In the genomic region with DNA sequence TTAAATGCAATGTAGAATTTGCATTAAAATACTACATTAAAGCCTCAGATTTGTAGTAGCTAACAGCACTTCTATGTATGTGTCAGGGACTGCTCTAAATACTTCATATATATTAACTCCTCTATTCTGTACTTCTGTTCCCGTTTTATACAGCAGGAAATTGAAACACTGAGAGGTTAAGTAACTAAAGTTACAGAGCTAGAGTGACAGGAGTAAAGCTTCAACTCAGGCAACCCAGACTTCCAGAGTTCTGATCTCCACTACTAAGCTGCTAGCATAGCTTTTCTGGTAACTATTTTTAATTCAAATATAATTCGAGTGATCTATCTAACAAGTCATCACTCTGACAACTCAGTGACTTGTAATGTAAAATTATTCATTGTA, we compare ENCODE assay signal across 8 cellular contexts. TPM values are rescaled to one million over a fixed set of nuclear protein-coding genes. Genes with fewer than 3 reads are reported as not detected.
A peak's percentile ranks its signal among the peaks of the same experiment; 100 is the strongest.
DNase-seq lines count a peak whose midpoint lies in the region; ATAC-seq, FAIRE-seq and TF ChIP-seq lines count a peak whose summit lies in the region.

No MANE protein-coding gene starts in this region.

- peak; percentile 71 for FAIRE-seq in islet of Langerhans (lab: Jason Lieb, UNC)

- no TSS peak for BruUV-seq in Caco-2 (replicated peaks; lab: Mats Ljungman, UMichigan)

- no peaks in the 10 kb centered on the region for H3K27me3 Mint-ChIP-seq in Caco-2 (ENCODE audit: insufficient read depth, unreplicated experiment)
- no peaks in the 10 kb centered on the region for H3K27me3 Mint-ChIP-seq in activated T-helper 17 cell treated with anti-CD3 and anti-CD28 coated beads, Interleukin-2, amount 50 U/mL, for 72 hours

- H3K36me3 Mint-ChIP-seq in Caco-2 (ENCODE audit: insufficient read depth, unreplicated experiment) = peaks cover 4% of the 10 kb centered on the region
- H3K36me3 Mint-ChIP-seq in activated T-helper 17 cell treated with anti-CD3 and anti-CD28 coated beads, Interleukin-2, amount 50 U/mL, for 72 hours (ENCODE audit: low read depth) = no peaks in the 10 kb centered on the region

- 20 to 25% methylated on average over 2 of the region's 2 CpGs for WGBS in thyroid gland, 2 donors
- WGBS in lower leg skin, 2 donors = 2 to 7% methylated on average over 2 of the region's 2 CpGs

- TF ChIP-seq POLR2A in thyroid gland (IDR thresholded peaks at IDR 0.05) (no peak), lower leg skin (IDR thresholded peaks at IDR 0.05) (no peak)

- H3K27me3 ChIP-seq in Caco-2 (replicated peaks; ENCODE audit: control insufficient read depth, insufficient read depth, low read length) (no peaks in the 10 kb centered on the region), thyroid gland (no peaks in the 10 kb centered on the region)

- H3K4me1 Mint-ChIP-seq in Caco-2 (ENCODE audit: low read depth, unreplicated experiment) = no peaks in the 10 kb centered on the region
- peaks cover 8% of the 10 kb centered on the region for H3K4me1 Mint-ChIP-seq in activated T-helper 17 cell treated with anti-CD3 and anti-CD28 coated beads, Interleukin-2, amount 50 U/mL, for 72 hours

- CTCF ChIA-PET in Caco-2 (lab: Charles Lee) = no interaction called here

- no peak for TF ChIP-seq CTCF in Caco-2 (IDR thresholded peaks at IDR 0.05; ENCODE audit: insufficient read depth in 1 of 2, low read depth in 1 of 2, low read length in 1 of 2, severe bottlenecking in 1 of 2, unreplicated experiment in 1 of 2)
- TF ChIP-seq CTCF in HFF-Myc (IDR thresholded peaks at IDR 0.05; ENCODE audit: low read depth, low read length, missing control alignments) = no peak
- TF ChIP-seq CTCF in thyroid gland (IDR thresholded peaks at IDR 0.05) = no peak
- TF ChIP-seq CTCF in lower leg skin (IDR thresholded peaks at IDR 0.05) = no peak

- DNase-seq in Caco-2 = no peak
- no peak for DNase-seq in HFF-Myc (ENCODE audit: extremely low read depth, low read depth)
- DNase-seq in thyroid gland = no peak
- DNase-seq in lower leg skin (ENCODE audit: low spot score in 2 of 2) = no peak

- peak overlapping the region; percentile 76 for H3K4me3 Mint-ChIP-seq in Caco-2 (ENCODE audit: unreplicated experiment)
- H3K4me3 Mint-ChIP-seq in activated T-helper 17 cell treated with anti-CD3 and anti-CD28 coated beads, Interleukin-2, amount 50 U/mL, for 72 hours = peak overlapping the region; percentile 95

- H3K4me3 ChIP-seq in Caco-2 (ENCODE audit: low read depth, low read length) (peak overlapping the region; percentile 57), HFF-Myc (replicated peaks; ENCODE audit: low read depth, low read length) (peak overlapping the region; percentile 62), thyroid gland (replicated peaks in 1 of 3) (peak overlapping the region in 2 of 3 donors; percentile 39 to 45), lower leg skin (ENCODE audit: low read depth, poor library complexity, severe bottlenecking) (no peak overlapping the region)

- no peak overlapping the region for H3K27ac Mint-ChIP-seq in Caco-2 (ENCODE audit: unreplicated experiment)
- H3K27ac Mint-ChIP-seq in activated T-helper 17 cell treated with anti-CD3 and anti-CD28 coated beads, Interleukin-2, amount 50 U/mL, for 72 hours = peak overlapping the region; percentile 87

- no peak for ATAC-seq in activated T-helper 17 cell treated with anti-CD3 and anti-CD28 coated beads, Interleukin-2, amount 50 U/mL, for 72 hours (replicated peaks)
- ATAC-seq in HG03045 (IDR thresholded peaks at IDR 0.05; ENCODE audit: unreplicated experiment) = no peak
- ATAC-seq in HG03439 (IDR thresholded peaks at IDR 0.05; ENCODE audit: unreplicated experiment) = no peak

- H3K4me1 ChIP-seq in Caco-2 (no peaks in the 10 kb centered on the region), thyroid gland (peaks cover 6 to 9% of the 10 kb centered on the region in 2 donors)

- H3K36me3 ChIP-seq in Caco-2 (ENCODE audit: control insufficient read depth, insufficient read depth, low read length) = no peaks in the 10 kb centered on the region
- no peaks in the 10 kb centered on the region for H3K36me3 ChIP-seq in thyroid gland

- H3K9me3 ChIP-seq in Caco-2 = no peaks in the 10 kb centered on the region
- no peaks in the 10 kb centered on the region for H3K9me3 ChIP-seq in thyroid gland

- POLR2A ChIA-PET in Caco-2 (lab: Charles Lee) = no interaction called here

- intact Hi-C loops in Caco-2 (cut with micrococcal nuclease; ENCODE audit: unreplicated experiment) (loop anchor here (5.0 kb wide), 1 partner anchor 45 kb away; no protein-coding TSS in a partner anchor), thyroid gland (cut with DNase I) (no loop called here), lower leg skin (cut with DNase I; ENCODE audit: low total_unique reads) (no loop called here)

- H3K27ac ChIP-seq in thyroid gland = peak overlapping the region in 1 of 3 donors; percentile 61

- H3K9me3 Mint-ChIP-seq in Caco-2 (ENCODE audit: unreplicated experiment) = no peaks in the 10 kb centered on the region
- no peaks in the 10 kb centered on the region for H3K9me3 Mint-ChIP-seq in activated T-helper 17 cell treated with anti-CD3 and anti-CD28 coated beads, Interleukin-2, amount 50 U/mL, for 72 hours

RNA-seq across cellular contexts. Expression of a gene that starts 0.6 kb away (rescaled TPM):
- 27.5 and 28.6 TPM in 2 replicates for total RNA-seq in Caco-2 (2022)
- 10 to 100 TPM; 20.8 to 27.5 TPM for total RNA-seq in activated T-helper 17 cell treated with anti-CD3 and anti-CD28 coated beads, Interleukin-2, amount 50 U/mL, for 72 hours
- total RNA-seq in thyroid gland = 10 to 100 TPM; 36.1 to 73.0 (median 54.7) TPM
- 10 to 100 TPM; 52.6 to 82.8 (median 61.9) TPM for total RNA-seq in lower leg skin
